In genomic region chr5:96968614-96969013, GRCh38 we compare ENCODE assay signal across 9 cellular contexts. TPM values are rescaled to one million over a fixed set of nuclear protein-coding genes. Genes with fewer than 3 reads are reported as not detected.
DNase-seq lines count a peak whose midpoint lies in the region; ATAC-seq and TF ChIP-seq lines count a peak whose summit lies in the region.
"Had no signal": no experiment of that assay in that cellular context is flagged by ENCODE, and none has a peak within 500 bp of the region (broad histone marks: within the 10 kb centered on the region; RNA-seq: fewer than 3 reads in every experiment).

No MANE protein-coding gene starts in this region.

- no peak for DNase-seq in Right ventricle myocardium inferior (ENCODE audit: missing footprints)
- DNase-seq in cardiac septum (ENCODE audit: low spot score): no peak
- DNase-seq in ascending aorta (ENCODE audit: low spot score in 2 of 2): no peak
- peak; percentile 13 for DNase-seq in medulla oblongata (ENCODE audit: extremely low spot score)
- no peak for DNase-seq in aorta
- no peak for DNase-seq in activated CD4-positive, alpha-beta T cell treated with anti-CD3 and anti-CD28 coated beads for 1 hour
- no peak for DNase-seq in amniotic stem cell (lab: John Stamatoyannopoulos, UW)
- no peak for DNase-seq in NOMO-1 (lab: John Stamatoyannopoulos, UW; ENCODE audit: unreplicated experiment in 2 of 2)

- ATAC-seq in Right ventricle myocardium inferior (peak; percentile 54), aorta (ENCODE audit: low FRiP score) (no peak)

- H3K27me3 ChIP-seq in ascending aorta (no peaks in the 10 kb centered on the region), aorta (ENCODE audit: control insufficient read depth in 1 of 2, insufficient read depth in 2 of 2, low read length in 1 of 2) (no peaks in the 10 kb centered on the region)
- H3K27me3 ChIP-seq: BLaER1 had no signal

- TF ChIP-seq CTCF in ascending aorta (IDR thresholded peaks at IDR 0.05): no peak

- H3K4me3 ChIP-seq in ascending aorta (no peak overlapping the region), aorta (ENCODE audit: low read length in 2 of 2) (no peak overlapping the region)
- H3K4me3 ChIP-seq: BLaER1 had no signal

- H3K9me3 ChIP-seq in ascending aorta: no peaks in the 10 kb centered on the region
- no peaks in the 10 kb centered on the region for H3K9me3 ChIP-seq in aorta (ENCODE audit: control insufficient read depth, low read length)

- WGBS in aorta, 2 donors: 5 to 11% methylated on average over 2 of the region's 2 CpGs

- H3K4me1 ChIP-seq in ascending aorta: peaks cover 0 to 18% of the 10 kb centered on the region in 2 donors
- H3K4me1 ChIP-seq in aorta (ENCODE audit: control insufficient read depth in 1 of 2, insufficient read depth in 2 of 2, low read length in 2 of 2): peaks cover 0 to 2% of the 10 kb centered on the region in 2 donors

- H3K36me3 ChIP-seq in ascending aorta (no peaks in the 10 kb centered on the region), aorta (ENCODE audit: control insufficient read depth in 1 of 2, insufficient read depth in 2 of 2, low read length in 1 of 2) (no peaks in the 10 kb centered on the region)

- peak overlapping the region; percentile 38 to 51 for H3K27ac ChIP-seq in ascending aorta
- H3K27ac ChIP-seq in aorta (ENCODE audit: low read depth in 1 of 2, low read length in 2 of 2): peak overlapping the region; percentile 30 to 51
- H3K27ac ChIP-seq: BLaER1 had no signal

- intact Hi-C loops in Right ventricle myocardium inferior (cut with DNase I): no loop called here
- intact Hi-C loops in cardiac septum (cut with DNase I): no loop called here
- intact Hi-C loops in ascending aorta (cut with DNase I): no loop called here
- intact Hi-C loops in aorta (cut with DNase I): no loop called here

RNA-seq across cellular contexts. Expression of gene LNPEP, which starts 32.7 kb away (rescaled TPM):
- total RNA-seq in Right ventricle myocardium inferior (49.6 TPM), cardiac septum (61.4 TPM), ascending aorta (35.3 TPM), aorta (10 to 100 TPM; 51.9 to 69.8 TPM)
- polyA plus RNA-seq in aorta: 1 to 10 TPM; 3.1 to 7.0 TPM
